In genomic region chr17:42709561-42709960, GRCh38 we compare ENCODE assay signal across 23 cellular contexts. TPM values are rescaled to one million over a fixed set of nuclear protein-coding genes. Genes with fewer than 3 reads are reported as not detected.
"Had no signal": no experiment of that assay in that cellular context is flagged by ENCODE, and none has a peak within 500 bp of the region (broad histone marks: within the 10 kb centered on the region; RNA-seq: fewer than 3 reads in every experiment).

No MANE protein-coding gene starts in this region.

- H3K4me3 ChIP-seq: hepatocyte, left ventricle myocardium inferior, tibial artery had no signal

- H3K27me3 ChIP-seq: hepatocyte, tibial artery had no signal

- H3K9me3 ChIP-seq: left ventricle myocardium inferior, tibial artery had no signal

- ATAC-seq: activated CD4-positive, CD25-positive, alpha-beta regulatory T cell treated with anti-CD3 and anti-CD28 coated beads, Interleukin-2, amount 50 U/mL, for 24 hours; activated T-cell treated with anti-CD3 and anti-CD28 coated beads, Interleukin-2, amount 50 U/mL, for 72 hours; natural killer cell; right cardiac atrium had no signal

- H3K4me1 ChIP-seq: left ventricle myocardium inferior, tibial artery had no signal

- DNase-seq: activated CD4-positive, alpha-beta memory T cell treated with anti-CD3 and anti-CD28 coated beads, Interleukin-2, amount 10 ng/mL, durations not matched to agents 7 days and 5 days; activated CD4-positive, alpha-beta T cell treated with anti-CD3 and anti-CD28 coated beads, Interleukin-2, amount 10 ng/mL, durations not matched to agents 24 days and 14 days; activated effector memory CD4-positive, alpha-beta T cell treated with Interleukin-2 at 50 U/mL for 16 hours; activated naive CD4-positive, alpha-beta T cell treated with anti-CD3 and anti-CD28 coated beads for 36 hours; activated naive CD8-positive, alpha-beta T cell treated with anti-CD3 and anti-CD28 coated beads, Interleukin-2, amount 10 ng/mL, durations not matched to agents 7 days and 5 days; activated T-cell treated with anti-CD3 and anti-CD28 coated beads, Interleukin-2, amount 50 U/mL, for 72 hours; amniotic stem cell; cerebellar nuclear complex; cortex of kidney; foreskin melanocyte; immature natural killer cell; kidney glomerular epithelial cell; left ventricle myocardium inferior; midbrain; natural killer cell; right cardiac atrium; stimulated activated CD4-positive, alpha-beta T cell treated with anti-CD3 and anti-CD28 coated beads, Interleukin-12 subunit alpha, Interleukin-12 subunit beta, amount 100 ng/mL, for 4 hours; tibial artery had no signal

- H3K27ac Mint-ChIP-seq: activated CD4-positive, alpha-beta memory T cell treated with anti-CD3 and anti-CD28 coated beads, Interleukin-2, amount 10 ng/mL, durations not matched to agents 7 days and 5 days; activated CD4-positive, alpha-beta T cell treated with anti-CD3 and anti-CD28 coated beads, Interleukin-2, amount 10 ng/mL, durations not matched to agents 24 days and 14 days; activated naive CD4-positive, alpha-beta T cell treated with anti-CD3 and anti-CD28 coated beads for 36 hours; activated naive CD8-positive, alpha-beta T cell treated with anti-CD3 and anti-CD28 coated beads, Interleukin-2, amount 10 ng/mL, durations not matched to agents 7 days and 5 days; activated T-cell treated with anti-CD3 and anti-CD28 coated beads, Interleukin-2, amount 50 U/mL, for 72 hours; immature natural killer cell; natural killer cell; stimulated activated naive CD8-positive, alpha-beta T cell treated with anti-CD3 and anti-CD28 coated beads, Interleukin-15, Interleukin-2, amounts not matched to agents 100 ng/mL and 50 ng/mL, for 24 hours had no signal

- H3K9me3 Mint-ChIP-seq: activated CD4-positive, alpha-beta memory T cell treated with anti-CD3 and anti-CD28 coated beads, Interleukin-2, amount 10 ng/mL, durations not matched to agents 7 days and 5 days; activated CD4-positive, alpha-beta T cell treated with anti-CD3 and anti-CD28 coated beads, Interleukin-2, amount 10 ng/mL, durations not matched to agents 24 days and 14 days; activated naive CD4-positive, alpha-beta T cell treated with anti-CD3 and anti-CD28 coated beads for 36 hours; activated naive CD8-positive, alpha-beta T cell treated with anti-CD3 and anti-CD28 coated beads, Interleukin-2, amount 10 ng/mL, durations not matched to agents 7 days and 5 days; activated T-cell treated with anti-CD3 and anti-CD28 coated beads, Interleukin-2, amount 50 U/mL, for 72 hours; immature natural killer cell; natural killer cell; stimulated activated naive CD8-positive, alpha-beta T cell treated with anti-CD3 and anti-CD28 coated beads, Interleukin-15, Interleukin-2, amounts not matched to agents 100 ng/mL and 50 ng/mL, for 24 hours had no signal

- H3K4me2 ChIP-seq: hepatocyte had no signal

- H3K4me3 Mint-ChIP-seq: activated CD4-positive, alpha-beta memory T cell treated with anti-CD3 and anti-CD28 coated beads, Interleukin-2, amount 10 ng/mL, durations not matched to agents 7 days and 5 days; activated CD4-positive, alpha-beta T cell treated with anti-CD3 and anti-CD28 coated beads, Interleukin-2, amount 10 ng/mL, durations not matched to agents 24 days and 14 days; activated naive CD4-positive, alpha-beta T cell treated with anti-CD3 and anti-CD28 coated beads for 36 hours; activated naive CD8-positive, alpha-beta T cell treated with anti-CD3 and anti-CD28 coated beads, Interleukin-2, amount 10 ng/mL, durations not matched to agents 7 days and 5 days; activated T-cell treated with anti-CD3 and anti-CD28 coated beads, Interleukin-2, amount 50 U/mL, for 72 hours; natural killer cell; stimulated activated naive CD8-positive, alpha-beta T cell treated with anti-CD3 and anti-CD28 coated beads, Interleukin-15, Interleukin-2, amounts not matched to agents 100 ng/mL and 50 ng/mL, for 24 hours had no signal

- H3K27me3 Mint-ChIP-seq: activated CD4-positive, alpha-beta memory T cell treated with anti-CD3 and anti-CD28 coated beads, Interleukin-2, amount 10 ng/mL, durations not matched to agents 7 days and 5 days; activated CD4-positive, alpha-beta T cell treated with anti-CD3 and anti-CD28 coated beads, Interleukin-2, amount 10 ng/mL, durations not matched to agents 24 days and 14 days; activated naive CD8-positive, alpha-beta T cell treated with anti-CD3 and anti-CD28 coated beads, Interleukin-2, amount 10 ng/mL, durations not matched to agents 7 days and 5 days; stimulated activated naive CD8-positive, alpha-beta T cell treated with anti-CD3 and anti-CD28 coated beads, Interleukin-15, Interleukin-2, amounts not matched to agents 100 ng/mL and 50 ng/mL, for 24 hours had no signal

- H3K27ac ChIP-seq: hepatocyte, left ventricle myocardium inferior, tibial artery, VCaP had no signal

RNA-seq across cellular contexts. Expression of gene CCR10, which starts 27.9 kb away (rescaled TPM):
- total RNA-seq: bronchial epithelial cell had no signal

RNA-seq across cellular contexts. Expression of gene PLEKHH3, which starts 32.8 kb away (rescaled TPM):
- polyA plus RNA-seq: immature natural killer cell had no signal
